ENCODE assay signal across 10 cellular contexts in genomic region chr5:28380172-28380571, GRCh38.
"Had no signal": no experiment of that assay in that cellular context is flagged by ENCODE, and none has a peak within 500 bp of the region (broad histone marks: within the 10 kb centered on the region; RNA-seq: fewer than 3 reads in every experiment).

No MANE protein-coding gene starts in this region.

- H3K4me1 Mint-ChIP-seq: IgD-negative memory B cell had no signal

- H3K4me2 ChIP-seq: KMS-11 had no signal

- DNase-seq: GM23248, GOT3, H7, HFFc6, KBM-7 had no signal

- ATAC-seq: HCT116, HepG2 had no signal

- H3K36me3 ChIP-seq: HAP-1 had no signal

- H3K27me3 Mint-ChIP-seq: IgD-negative memory B cell had no signal

- H3K9ac ChIP-seq: GM23248, KMS-11 had no signal

- H3K27ac Mint-ChIP-seq: HFFc6 had no signal

- H2AFZ ChIP-seq: GM23248 had no signal

- H3K4me1 ChIP-seq: HAP-1 had no signal

- H3K4me3 ChIP-seq: GM23248, HAP-1 had no signal

- H3K4me3 Mint-ChIP-seq: HFFc6, IgD-negative memory B cell had no signal

- H3K27ac ChIP-seq: GM23248, KMS-11 had no signal

- H3K9me3 ChIP-seq: HAP-1 had no signal

- H3K36me3 Mint-ChIP-seq: IgD-negative memory B cell had no signal

- FAIRE-seq: HepG2 had no signal
